8 cellular contexts compared by ENCODE assay signal in genomic region chr2:178479758-178480226, GRCh38. TPM values are rescaled to one million over a fixed set of nuclear protein-coding genes. Genes with fewer than 3 reads are reported as not detected.
DNase-seq lines count a peak whose midpoint lies in the region; ATAC-seq, FAIRE-seq and TF ChIP-seq lines count a peak whose summit lies in the region.

No MANE protein-coding gene starts in this region.

- H2AFZ ChIP-seq in keratinocyte (ENCODE audit: control insufficient read depth, low read length): peak overlapping the region; percentile 58

- H3K4me3 Mint-ChIP-seq in T-helper 1 cell treated with Interleukin-12 subunit alpha and Interleukin-12 subunit beta and Interleukin-4 antibody, amounts not matched to agents 30 μg/mL and 1 μg/mL, for 36 hours: peak overlapping the region; percentile 97
- peak overlapping the region; percentile 98 for H3K4me3 Mint-ChIP-seq in activated naive CD8-positive, alpha-beta T cell

- H3K4me2 ChIP-seq in keratinocyte (ENCODE audit: control insufficient read depth, extremely low read depth, insufficient read depth, low read depth, low read length): peak overlapping the region; percentile 81

- dilution Hi-C loops in keratinocyte (cut with MboI; ENCODE audit: extremely low pct_ligation_motif_present, low sequenced_read_pairs): no loop called here

- H3K27ac ChIP-seq in keratinocyte (ENCODE audit: control insufficient read depth, insufficient read depth, low read length) (peak overlapping the region; percentile 59), substantia nigra (ENCODE audit: low read depth, low read length, poor library complexity, severe bottlenecking) (peak overlapping the region; percentile 98)

- FAIRE-seq in keratinocyte (lab: Jason Lieb, UNC): no peak

- no peaks in the 10 kb centered on the region for H3K9me3 ChIP-seq in keratinocyte (ENCODE audit: control insufficient read depth, low read depth, low read length)

- no peaks in the 10 kb centered on the region for H3K9me3 Mint-ChIP-seq in T-helper 1 cell treated with Interleukin-12 subunit alpha and Interleukin-12 subunit beta and Interleukin-4 antibody, amounts not matched to agents 30 μg/mL and 1 μg/mL, for 36 hours
- H3K9me3 Mint-ChIP-seq in activated naive CD8-positive, alpha-beta T cell (ENCODE audit: low read depth): no peaks in the 10 kb centered on the region

- H3K4me1 ChIP-seq in keratinocyte (ENCODE audit: control insufficient read depth, extremely low read depth, insufficient read depth, low read length): peaks cover 27% of the 10 kb centered on the region

- H3K9ac ChIP-seq in keratinocyte (ENCODE audit: control insufficient read depth, extremely low read depth, insufficient read depth, low read length): peak overlapping the region; percentile 79

- peaks cover 36% of the 10 kb centered on the region for H3K79me2 ChIP-seq in keratinocyte (ENCODE audit: control insufficient read depth, insufficient read depth, low read length)

- peak overlapping the region; percentile 99 for H3K27ac Mint-ChIP-seq in T-helper 1 cell treated with Interleukin-12 subunit alpha and Interleukin-12 subunit beta and Interleukin-4 antibody, amounts not matched to agents 30 μg/mL and 1 μg/mL, for 36 hours
- H3K27ac Mint-ChIP-seq in activated naive CD8-positive, alpha-beta T cell: peak overlapping the region; percentile 96

- H3K36me3 Mint-ChIP-seq in T-helper 1 cell treated with Interleukin-12 subunit alpha and Interleukin-12 subunit beta and Interleukin-4 antibody, amounts not matched to agents 30 μg/mL and 1 μg/mL, for 36 hours (ENCODE audit: low read depth): peaks cover 5% of the 10 kb centered on the region
- H3K36me3 Mint-ChIP-seq in activated naive CD8-positive, alpha-beta T cell: no peaks in the 10 kb centered on the region

- no peaks in the 10 kb centered on the region for H3K27me3 ChIP-seq in keratinocyte (ENCODE audit: control insufficient read depth, extremely low read depth, insufficient read depth, low read length)

- no peaks in the 10 kb centered on the region for H4K20me1 ChIP-seq in keratinocyte (ENCODE audit: control insufficient read depth, extremely low read depth, insufficient read depth, low read length)

- peak overlapping the region; percentile 66 to 81 (median 78) for H3K4me3 ChIP-seq in keratinocyte (ENCODE audit: control insufficient read depth in 2 of 3, extremely low read depth in 1 of 3, insufficient read depth in 2 of 3, low read depth in 1 of 3, low read length in 3 of 3)

- DNase-seq in T-helper 1 cell (no peak), keratinocyte (ENCODE audit: low read depth, low spot score) (no peak), substantia nigra (lab: John Stamatoyannopoulos, UW) (peak in 4 of 49 donors; percentile 10 to 33 (median 26)), GM19238 (ENCODE audit: insufficient read length, low spot score) (no peak)
- DNase-seq in effector CD4-positive, alpha-beta T cell: no peak

- H3K27me3 Mint-ChIP-seq in T-helper 1 cell treated with Interleukin-12 subunit alpha and Interleukin-12 subunit beta and Interleukin-4 antibody, amounts not matched to agents 30 μg/mL and 1 μg/mL, for 36 hours (ENCODE audit: low read depth): no peaks in the 10 kb centered on the region
- H3K27me3 Mint-ChIP-seq in activated naive CD8-positive, alpha-beta T cell: no peaks in the 10 kb centered on the region

- no peak for TF ChIP-seq CTCF in keratinocyte (optimal IDR thresholded peaks at IDR 0.05 in 1 of 3, IDR thresholded peaks at IDR 0.05 in 1 of 3, conservative IDR thresholded peaks at IDR 0.05 in 1 of 3; ENCODE audit: extremely low read depth in 1 of 3, insufficient read depth in 2 of 3, low read length in 3 of 3)

- H3K9me1 ChIP-seq in keratinocyte (ENCODE audit: control insufficient read depth, extremely low read depth, insufficient read depth, low read length): no peaks in the 10 kb centered on the region

- peaks cover 45% of the 10 kb centered on the region for H3K4me1 Mint-ChIP-seq in T-helper 1 cell treated with Interleukin-12 subunit alpha and Interleukin-12 subunit beta and Interleukin-4 antibody, amounts not matched to agents 30 μg/mL and 1 μg/mL, for 36 hours (ENCODE audit: low read depth)
- H3K4me1 Mint-ChIP-seq in activated naive CD8-positive, alpha-beta T cell (ENCODE audit: low read depth): peaks cover 61% of the 10 kb centered on the region

- H3K36me3 ChIP-seq in keratinocyte (ENCODE audit: control insufficient read depth in 2 of 2, extremely low read depth in 1 of 2, insufficient read depth in 2 of 2, low read length in 2 of 2): no peaks in the 10 kb centered on the region

- no peak for ATAC-seq in GM19463 (IDR thresholded peaks at IDR 0.05; ENCODE audit: unreplicated experiment)

RNA-seq across cellular contexts. Expression of gene PLEKHA3, which starts 0.5 kb away (rescaled TPM):
- 8.9 to 15.8 TPM (median 15.6 TPM) in 3 replicates for polyA plus RNA-seq in keratinocyte
- 20.4 TPM for polyA plus RNA-seq in keratinocyte (2011; ENCODE audit: low read depth)
- 9.9 and 18.0 TPM in 2 replicates for polyA plus RNA-seq in keratinocyte (2011; cell fraction: cytosol; rRNA removed)
- 5.5 and 6.4 TPM in 2 replicates for polyA plus RNA-seq in keratinocyte (2011; cell fraction: nucleus; rRNA removed)
- polyA plus RNA-seq in keratinocyte (2012; ENCODE audit: low replicate concordance): 6.2 and 6.5 TPM in 2 replicates
- 1.8 to 4.6 TPM (median 2.2 TPM) in 3 replicates for polyA minus RNA-seq in keratinocyte
- polyA minus RNA-seq in keratinocyte (2011; cell fraction: cytosol; rRNA and poly(A)+ RNA removed): 2.5 TPM
- 3.2 and 5.0 TPM in 2 replicates for polyA minus RNA-seq in keratinocyte (2011; cell fraction: nucleus; rRNA and poly(A)+ RNA removed)

RNA-seq across cellular contexts. Expression of gene FKBP7, which starts 1.4 kb away (rescaled TPM):
- 1.2 to 2.4 TPM (median 1.9 TPM) in 3 replicates for polyA plus RNA-seq in keratinocyte
- polyA plus RNA-seq in keratinocyte (2011; ENCODE audit: low read depth): 0.99 TPM
- 0.85 and 0.95 TPM in 2 replicates for polyA plus RNA-seq in keratinocyte (2011; cell fraction: cytosol; rRNA removed)
- polyA plus RNA-seq in keratinocyte (2011; cell fraction: nucleus; rRNA removed): 0.67 and 1.2 TPM in 2 replicates
- polyA plus RNA-seq in keratinocyte (2012; ENCODE audit: low replicate concordance): 0.86 and 1.5 TPM in 2 replicates
- polyA minus RNA-seq in keratinocyte: 0.23 to 1.1 TPM in 2 of 3 replicates, not detected in the other
- not detected for polyA minus RNA-seq in keratinocyte (2011; cell fraction: cytosol; rRNA and poly(A)+ RNA removed)
- 0.42 and 1.2 TPM in 2 replicates for polyA minus RNA-seq in keratinocyte (2011; cell fraction: nucleus; rRNA and poly(A)+ RNA removed)

RNA-seq across cellular contexts. Expression of gene PJVK, which starts 28.6 kb away (rescaled TPM):
- polyA plus RNA-seq in keratinocyte: 1.0 to 4.1 TPM (median 3.5 TPM) in 3 replicates
- 0.90 TPM for polyA plus RNA-seq in keratinocyte (2011; ENCODE audit: low read depth)
- 0.65 and 0.85 TPM in 2 replicates for polyA plus RNA-seq in keratinocyte (2011; cell fraction: cytosol; rRNA removed)
- 9.1 and 12.9 TPM in 2 replicates for polyA plus RNA-seq in keratinocyte (2011; cell fraction: nucleus; rRNA removed)
- polyA plus RNA-seq in keratinocyte (2012; ENCODE audit: low replicate concordance): 1.1 and 2.1 TPM in 2 replicates
- polyA minus RNA-seq in keratinocyte: 0.53 to 2.5 TPM in 2 of 3 replicates, not detected in the other
- polyA minus RNA-seq in keratinocyte (2011; cell fraction: cytosol; rRNA and poly(A)+ RNA removed): 1.5 TPM
- polyA minus RNA-seq in keratinocyte (2011; cell fraction: nucleus; rRNA and poly(A)+ RNA removed): 1.2 and 1.6 TPM in 2 replicates

RNA-seq across cellular contexts. Expression of gene PRKRA, which starts 28.8 kb away (rescaled TPM):
- polyA plus RNA-seq in keratinocyte: 27.2 to 38.4 TPM (median 31.0 TPM) in 3 replicates
- polyA plus RNA-seq in keratinocyte (2011; ENCODE audit: low read depth): 28.2 TPM
- 26.5 and 49.5 TPM in 2 replicates for polyA plus RNA-seq in keratinocyte (2011; cell fraction: cytosol; rRNA removed)
- 21.1 and 23.4 TPM in 2 replicates for polyA plus RNA-seq in keratinocyte (2011; cell fraction: nucleus; rRNA removed)
- 25.1 and 45.3 TPM in 2 replicates for polyA plus RNA-seq in keratinocyte (2012; ENCODE audit: low replicate concordance)
- polyA minus RNA-seq in keratinocyte: 4.4 to 27.8 TPM (median 11.7 TPM) in 3 replicates
- 26.5 TPM for polyA minus RNA-seq in keratinocyte (2011; cell fraction: cytosol; rRNA and poly(A)+ RNA removed)
- polyA minus RNA-seq in keratinocyte (2011; cell fraction: nucleus; rRNA and poly(A)+ RNA removed): 14.9 and 19.7 TPM in 2 replicates
